In the genomic region with DNA sequence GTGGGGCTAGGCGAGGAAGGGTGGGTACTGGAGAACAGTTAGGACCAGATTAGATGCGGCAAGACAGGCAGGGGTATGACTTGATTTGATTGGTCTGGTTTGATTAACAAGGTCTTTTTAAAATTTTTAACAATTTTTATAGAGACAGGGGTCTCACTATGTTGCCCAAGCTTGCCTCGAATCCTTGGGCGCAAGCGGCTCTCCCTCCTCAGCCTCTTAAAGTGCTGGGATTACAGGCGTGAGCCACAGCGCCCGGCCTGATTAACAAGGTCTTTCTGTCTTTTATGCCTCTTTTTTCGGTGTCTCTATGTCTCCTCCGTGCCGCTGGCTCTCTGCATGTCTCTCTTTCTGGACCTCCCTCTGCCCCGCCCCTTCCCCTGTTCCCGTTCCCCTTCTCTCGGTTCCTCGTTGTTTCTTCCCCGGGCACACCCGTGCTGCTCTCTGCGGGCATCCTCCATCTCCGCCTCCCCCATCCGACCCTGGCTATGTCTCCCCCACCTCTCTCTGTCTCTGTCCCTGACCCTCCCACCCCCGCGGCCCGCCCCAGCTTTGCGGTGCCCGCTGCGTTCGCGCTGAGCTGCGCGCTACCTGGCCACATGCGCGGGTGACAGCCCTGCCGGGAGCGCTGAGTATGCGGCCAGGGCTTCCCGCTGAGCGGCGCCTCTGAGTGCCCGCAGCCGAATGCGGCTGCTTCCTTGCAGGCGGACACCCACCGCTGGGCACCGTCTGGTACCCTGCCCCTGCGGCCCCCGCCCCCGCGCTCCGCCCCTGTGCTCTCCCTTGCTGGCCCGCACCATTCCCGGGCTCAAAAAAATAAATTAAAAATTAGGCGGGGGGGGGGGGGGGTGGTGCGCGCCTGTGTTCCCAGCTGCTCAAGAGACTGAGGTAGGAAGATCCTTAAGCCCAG, we compare ENCODE assay signal across 1 cellular context.
TF ChIP-seq lines count a peak whose summit lies in the region.

No MANE protein-coding gene starts in this region.

TF ChIP-seq in SK-N-SH, 30 proteins besides CTCF, POLR2A, EP300 and RAD21 (continued from another document):
- TF ChIP-seq, protein P1, sequence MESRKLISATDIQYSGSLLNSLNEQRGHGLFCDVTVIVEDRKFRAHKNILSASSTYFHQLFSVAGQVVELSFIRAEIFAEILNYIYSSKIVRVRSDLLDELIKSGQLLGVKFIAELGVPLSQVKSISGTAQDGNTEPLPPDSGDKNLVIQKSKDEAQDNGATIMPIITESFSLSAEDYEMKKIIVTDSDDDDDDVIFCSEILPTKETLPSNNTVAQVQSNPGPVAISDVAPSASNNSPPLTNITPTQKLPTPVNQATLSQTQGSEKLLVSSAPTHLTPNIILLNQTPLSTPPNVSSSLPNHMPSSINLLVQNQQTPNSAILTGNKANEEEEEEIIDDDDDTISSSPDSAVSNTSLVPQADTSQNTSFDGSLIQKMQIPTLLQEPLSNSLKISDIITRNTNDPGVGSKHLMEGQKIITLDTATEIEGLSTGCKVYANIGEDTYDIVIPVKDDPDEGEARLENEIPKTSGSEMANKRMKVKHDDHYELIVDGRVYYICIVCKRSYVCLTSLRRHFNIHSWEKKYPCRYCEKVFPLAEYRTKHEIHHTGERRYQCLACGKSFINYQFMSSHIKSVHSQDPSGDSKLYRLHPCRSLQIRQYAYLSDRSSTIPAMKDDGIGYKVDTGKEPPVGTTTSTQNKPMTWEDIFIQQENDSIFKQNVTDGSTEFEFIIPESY (IDR thresholded peaks at IDR 0.05; ENCODE audit: borderline replicate concordance, low read depth) = no peak
- TF ChIP-seq RXRA (IDR thresholded peaks at IDR 0.05; ENCODE audit: borderline replicate concordance, low read depth) = no peak
- no peak for TF ChIP-seq GABPA (IDR thresholded peaks at IDR 0.05; ENCODE audit: low read depth)
- TF ChIP-seq TEAD4 (IDR thresholded peaks at IDR 0.05; ENCODE audit: borderline replicate concordance, insufficient read depth) = no peak
- TF ChIP-seq RFX5 (IDR thresholded peaks at IDR 0.05; ENCODE audit: low read length) = no peak
TF ChIP-seq in SK-N-SH: peak in this region for 2.
